Comparison of ENCODE assay signal across 20 cellular contexts in genomic region chr16:72635694-72636093, GRCh38.
DNase-seq lines count a peak whose midpoint lies in the region; ATAC-seq and TF ChIP-seq lines count a peak whose summit lies in the region.
"Had no signal": no experiment of that assay in that cellular context is flagged by ENCODE, and none has a peak within 500 bp of the region (broad histone marks: within the 10 kb centered on the region; RNA-seq: fewer than 3 reads in every experiment).

No MANE protein-coding gene starts in this region.

- H3K27ac Mint-ChIP-seq in MCF 10A (ENCODE audit: low read depth, unreplicated experiment): peak overlapping the region; percentile 57
- no peak overlapping the region for H3K27ac Mint-ChIP-seq in WTC11
- H3K27ac Mint-ChIP-seq: B cell; CD4-positive, alpha-beta T cell; CD8-positive, alpha-beta T cell had no signal

- H3K4me1 Mint-ChIP-seq in MCF 10A (ENCODE audit: insufficient read depth, unreplicated experiment) (peaks cover 16% of the 10 kb centered on the region), WTC11 (0 out of 2 replicates have a peak, but pooled peaks cover 3% of the 10 kb centered on the region)
- H3K4me1 Mint-ChIP-seq: B cell had no signal

- H3K27me3 Mint-ChIP-seq in MCF 10A (ENCODE audit: insufficient read depth, unreplicated experiment): no peaks in the 10 kb centered on the region
- no peaks in the 10 kb centered on the region for H3K27me3 Mint-ChIP-seq in WTC11 (ENCODE audit: low read depth)
- H3K27me3 Mint-ChIP-seq: B cell; CD4-positive, alpha-beta T cell had no signal

- DNase-seq in MCF 10A (ENCODE audit: unreplicated experiment) (no peak), mammary epithelial cell (no peak), M059J (ENCODE audit: low read depth) (peak; percentile 41), WTC11 (ENCODE audit: low spot score) (no peak), activated T-cell treated with anti-CD3 and anti-CD28 coated beads for 4 hours (no peak)
- DNase-seq: AML-193; Caco-2; Calu3; CD4-positive, alpha-beta T cell; CD8-positive, alpha-beta T cell; DMS79 treated with DMSO at 0.1 percent for 48 hours; EL; GDM1 had no signal

- no peak overlapping the region for H3K9ac ChIP-seq in mammary epithelial cell (ENCODE audit: insufficient read depth, low read length)
- H3K9ac ChIP-seq: BLaER1 treated with 17β-estradiol and CSF1 and Interleukin-3, amounts not matched to agents 10 nM and 100 nM had no signal

- no peaks in the 10 kb centered on the region for H4K20me1 ChIP-seq in mammary epithelial cell (ENCODE audit: insufficient read depth, low read length)
- H4K20me1 ChIP-seq: BLaER1 treated with 17β-estradiol and CSF1 and Interleukin-3, amounts not matched to agents 10 nM and 100 nM had no signal

- H2AFZ ChIP-seq in mammary epithelial cell (ENCODE audit: low read depth, low read length): no peak overlapping the region

- POLR2A ChIA-PET in MCF 10A (lab: Yijun Ruan, JAX): interaction anchor here (1.1 kb wide), 1 partner anchor 420 kb away, joined by 3 read pairs; no protein-coding TSS in a partner anchor
- POLR2A ChIA-PET in WTC11 (lab: Charles Lee): no interaction called here

- no peak overlapping the region for H3K4me3 Mint-ChIP-seq in MCF 10A (ENCODE audit: unreplicated experiment)
- no peak overlapping the region for H3K4me3 Mint-ChIP-seq in WTC11
- H3K4me3 Mint-ChIP-seq: B cell; CD4-positive, alpha-beta T cell; CD8-positive, alpha-beta T cell had no signal

- dilution Hi-C loops in mammary epithelial cell (cut with HindIII; ENCODE audit: low sequenced_read_pairs): no loop called here

- WGBS in mammary epithelial cell (ENCODE audit: low coverage, missing lambda C conversion rate): 99% methylated on average over 5 of the region's 5 CpGs

- no peak for ATAC-seq in WTC11
- ATAC-seq in GM21576 (IDR thresholded peaks at IDR 0.05; ENCODE audit: unreplicated experiment): no peak
- ATAC-seq: A549; CD8-positive, alpha-beta T cell had no signal

- H3K36me3 Mint-ChIP-seq in MCF 10A (ENCODE audit: insufficient read depth, unreplicated experiment): no peaks in the 10 kb centered on the region
- peaks cover 11% of the 10 kb centered on the region for H3K36me3 Mint-ChIP-seq in WTC11

- BruUV-seq in MCF 10A (replicated peaks; lab: Mats Ljungman, UMichigan) (no TSS peak), mammary epithelial cell (replicated peaks; lab: Mats Ljungman, UMichigan) (no TSS peak)

- no peaks in the 10 kb centered on the region for H3K79me2 ChIP-seq in mammary epithelial cell (ENCODE audit: insufficient read depth, low read length)

- H3K9me3 ChIP-seq in mammary epithelial cell (replicated peaks; ENCODE audit: insufficient read depth, low read length): no peaks in the 10 kb centered on the region

- in situ Hi-C loops in mammary epithelial cell (cut with MboI; ENCODE audit: low sequenced_read_pairs in 2 of 2): no loop called here

- no peaks in the 10 kb centered on the region for H3K27me3 ChIP-seq in mammary epithelial cell (ENCODE audit: insufficient read depth, low read length)
- H3K27me3 ChIP-seq: BLaER1 treated with 17β-estradiol and CSF1 and Interleukin-3, amounts not matched to agents 10 nM and 100 nM had no signal

- peaks cover 13% of the 10 kb centered on the region for H3K9me3 Mint-ChIP-seq in MCF 10A (ENCODE audit: unreplicated experiment)
- peaks cover 4% of the 10 kb centered on the region for H3K9me3 Mint-ChIP-seq in WTC11

- H3K4me2 ChIP-seq in mammary epithelial cell (ENCODE audit: insufficient read depth, low read depth, low read length): no peak overlapping the region
- H3K4me2 ChIP-seq: A549; BLaER1 treated with 17β-estradiol and CSF1 and Interleukin-3, amounts not matched to agents 10 nM and 100 nM had no signal

- CTCF ChIA-PET in MCF 10A (lab: Yijun Ruan, JAX): no interaction called here
- CTCF ChIA-PET in mammary epithelial cell (lab: Charles Lee; ENCODE audit: low non-redundant PET): no interaction called here
- CTCF ChIA-PET in WTC11 (lab: Charles Lee): no interaction called here

- intact Hi-C loops in MCF 10A (cut with micrococcal nuclease): no loop called here
- intact Hi-C loops in mammary epithelial cell (cut with micrococcal nuclease): no loop called here

- no peak overlapping the region for H3K4me3 ChIP-seq in mammary epithelial cell (replicated peaks in 1 of 3; ENCODE audit: insufficient read depth in 1 of 3, low read depth in 2 of 3, low read length in 3 of 3)
- H3K4me3 ChIP-seq: A549; BLaER1 treated with 17β-estradiol and CSF1 and Interleukin-3, amounts not matched to agents 10 nM and 100 nM; GM12878 had no signal

- no peaks in the 10 kb centered on the region for H3K36me3 ChIP-seq in mammary epithelial cell (ENCODE audit: insufficient read depth, low read length)

- H3K27ac ChIP-seq in mammary epithelial cell (ENCODE audit: insufficient read depth, low read depth, low read length): no peak overlapping the region
- H3K27ac ChIP-seq: 22Rv1; A549; BLaER1 treated with 17β-estradiol and CSF1 and Interleukin-3, amounts not matched to agents 10 nM and 100 nM; C4-2B had no signal

- TF ChIP-seq CTCF in MCF 10A (IDR thresholded peaks at IDR 0.05; ENCODE audit: unreplicated experiment): no peak
- TF ChIP-seq CTCF in mammary epithelial cell (conservative IDR thresholded peaks at IDR 0.05 in 1 of 2, IDR thresholded peaks at IDR 0.05 in 1 of 2; ENCODE audit: extremely low read depth in 1 of 2, insufficient read depth in 1 of 2, low read depth in 1 of 2, low read length in 2 of 2): no peak
- no peak for TF ChIP-seq CTCF in WTC11 (IDR thresholded peaks at IDR 0.05)

- no peaks in the 10 kb centered on the region for H3K4me1 ChIP-seq in mammary epithelial cell (ENCODE audit: insufficient read depth, low read length)
- H3K4me1 ChIP-seq: BLaER1 treated with 17β-estradiol and CSF1 and Interleukin-3, amounts not matched to agents 10 nM and 100 nM; Caco-2 had no signal

TF ChIP-seq in WTC11, 78 proteins besides CTCF, POLR2A, EP300 and RAD21:
- TF ChIP-seq HMGA2 (CRISPR knock-in tag; IDR thresholded peaks at IDR 0.05) (peak; percentile 69), AR (CRISPR knock-in tag; IDR thresholded peaks at IDR 0.05) (no peak)
